ENCODE assay signal across 22 cellular contexts in the genomic region with DNA sequence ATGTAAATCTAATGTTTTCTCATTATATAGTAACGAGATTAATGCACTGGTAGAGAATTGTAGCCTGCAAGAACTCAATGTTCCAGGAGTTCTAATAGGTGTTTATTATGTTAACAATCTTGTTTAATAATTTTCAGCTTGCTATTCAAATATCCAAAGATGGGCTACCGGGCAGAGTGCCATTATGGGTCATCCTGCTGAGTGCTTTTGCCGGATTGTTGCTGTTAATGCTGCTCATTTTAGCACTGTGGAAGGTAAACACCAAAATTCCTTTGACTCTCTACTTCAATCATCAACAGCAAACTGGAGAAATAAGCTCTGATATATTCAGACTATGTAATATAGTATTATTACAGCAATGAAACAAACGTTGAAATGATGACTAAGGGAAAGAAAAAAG. TPM values are rescaled to one million over a fixed set of nuclear protein-coding genes. Genes with fewer than 3 reads are reported as not detected.
DNase-seq lines count a peak whose midpoint lies in the region; ATAC-seq and TF ChIP-seq lines count a peak whose summit lies in the region.
"Had no signal": no experiment of that assay in that cellular context is flagged by ENCODE, and none has a peak within 500 bp of the region (broad histone marks: within the 10 kb centered on the region; RNA-seq: fewer than 3 reads in every experiment).

No MANE protein-coding gene starts in this region.

- no peak overlapping the region for H3K27ac Mint-ChIP-seq in immature natural killer cell
- H3K27ac Mint-ChIP-seq: activated naive CD4-positive, alpha-beta T cell treated with anti-CD3 and anti-CD28 coated beads, Interleukin-2, amount 50 U/mL, for 24 hours; activated T-helper 1 cell treated with anti-CD3 and anti-CD28 coated beads, Interleukin-12 subunit alpha, Interleukin-12 subunit beta, Interleukin-2, Interleukin-4 antibody, amounts not matched to agents 30 ng/mL and 10 ng/mL and 1 ng/mL, durations not matched to agents 14 hours and 24 hours and 36 hours had no signal

- no peak overlapping the region for H2BK15ac ChIP-seq in mesenchymal stem cell (ENCODE audit: low read depth, poor library complexity, severe bottlenecking)

- no peaks in the 10 kb centered on the region for H3K27me3 ChIP-seq in ACC112 (ENCODE audit: insufficient read depth, low read length)
- H3K27me3 ChIP-seq in Loucy (ENCODE audit: insufficient read depth, low read length, poor library complexity, severe bottlenecking): no peaks in the 10 kb centered on the region
- no peaks in the 10 kb centered on the region for H3K27me3 ChIP-seq in mesenchymal stem cell (ENCODE audit: control insufficient read depth in 1 of 2, insufficient read depth in 1 of 2, low read length in 2 of 2)
- H3K27me3 ChIP-seq: heart left ventricle, right atrium auricular region, suprapubic skin, uterus had no signal

- H3K79me2 ChIP-seq in ACC112 (ENCODE audit: control insufficient read depth, insufficient read depth, low read length, unreplicated experiment) (no peaks in the 10 kb centered on the region), Loucy (ENCODE audit: insufficient read depth, low read length) (no peaks in the 10 kb centered on the region)

- H3K4me1 Mint-ChIP-seq in immature natural killer cell: peaks cover 7 to 25% of the 10 kb centered on the region in 2 donors

- H2BK5ac ChIP-seq in mesenchymal stem cell (ENCODE audit: low read depth, low read length, poor library complexity, severe bottlenecking): no peak overlapping the region

- no peak for ATAC-seq in GM19397 (IDR thresholded peaks at IDR 0.05; ENCODE audit: unreplicated experiment)
- ATAC-seq: heart left ventricle had no signal

- H3K14ac ChIP-seq in mesenchymal stem cell (ENCODE audit: low read length in 2 of 2): no peak overlapping the region

- H3K9me3 Mint-ChIP-seq in immature natural killer cell: no peaks in the 10 kb centered on the region
- H3K9me3 Mint-ChIP-seq: activated naive CD4-positive, alpha-beta T cell treated with anti-CD3 and anti-CD28 coated beads, Interleukin-2, amount 50 U/mL, for 24 hours; activated T-helper 1 cell treated with anti-CD3 and anti-CD28 coated beads, Interleukin-12 subunit alpha, Interleukin-12 subunit beta, Interleukin-2, Interleukin-4 antibody, amounts not matched to agents 30 ng/mL and 10 ng/mL and 1 ng/mL, durations not matched to agents 14 hours and 24 hours and 36 hours had no signal

- H3K27ac ChIP-seq in ACC112 (ENCODE audit: low read depth, low read length) (peak overlapping the region; percentile 88), mesenchymal stem cell (ENCODE audit: low read length, poor library complexity, severe bottlenecking) (no peak overlapping the region)
- H3K27ac ChIP-seq: C4-2B, right atrium auricular region, suprapubic skin had no signal

- no CpG with 5 or more reads among the region's 4 CpGs for WGBS in mesenchymal stem cell

- H2AK5ac ChIP-seq in mesenchymal stem cell (ENCODE audit: low read length, severe bottlenecking): no peak overlapping the region

- no peak overlapping the region for H4K8ac ChIP-seq in mesenchymal stem cell (ENCODE audit: low read length)

- H3K9me3 ChIP-seq in Loucy (ENCODE audit: insufficient read depth, low read depth, low read length): no peaks in the 10 kb centered on the region
- H3K9me3 ChIP-seq in mesenchymal stem cell (ENCODE audit: control insufficient read depth, low read length): no peaks in the 10 kb centered on the region
- H3K9me3 ChIP-seq: heart left ventricle, right atrium auricular region, suprapubic skin, uterus had no signal

- no peak overlapping the region for H2BK12ac ChIP-seq in mesenchymal stem cell (ENCODE audit: low read length in 2 of 2)

- H2AFZ ChIP-seq in ACC112 (ENCODE audit: low read length, unreplicated experiment) (peak overlapping the region; percentile 55), Loucy (ENCODE audit: low read length) (0 out of 2 replicates have a peak overlapping the region, but pooled peaks have one; percentile 6), mesenchymal stem cell (ENCODE audit: low read depth, low read length) (no peak overlapping the region)

- no peak overlapping the region for H4K91ac ChIP-seq in mesenchymal stem cell (ENCODE audit: low read length)

- H3K9me2 ChIP-seq in Loucy (replicated peaks; ENCODE audit: low read depth, low read length): no peaks in the 10 kb centered on the region

- H3K9ac ChIP-seq in Loucy (ENCODE audit: low read depth, low read length, poor library complexity, severe bottlenecking) (no peak overlapping the region), mesenchymal stem cell (ENCODE audit: low read length) (no peak overlapping the region)

- no peak overlapping the region for H3K4me3 Mint-ChIP-seq in immature natural killer cell
- H3K4me3 Mint-ChIP-seq: activated naive CD4-positive, alpha-beta T cell treated with anti-CD3 and anti-CD28 coated beads, Interleukin-2, amount 50 U/mL, for 24 hours; activated T-helper 1 cell treated with anti-CD3 and anti-CD28 coated beads, Interleukin-12 subunit alpha, Interleukin-12 subunit beta, Interleukin-2, Interleukin-4 antibody, amounts not matched to agents 30 ng/mL and 10 ng/mL and 1 ng/mL, durations not matched to agents 14 hours and 24 hours and 36 hours had no signal

- no peak for TF ChIP-seq CTCF in Loucy (conservative IDR thresholded peaks at IDR 0.05; ENCODE audit: low read length)
- TF ChIP-seq CTCF in choroid plexus epithelial cell (conservative IDR thresholded peaks at IDR 0.05; ENCODE audit: low read depth, low read length): no peak

- H3F3A ChIP-seq in Loucy (ENCODE audit: low read depth): no peaks in the 10 kb centered on the region

- H3K4ac ChIP-seq in mesenchymal stem cell (ENCODE audit: low read depth in 1 of 2, low read length in 2 of 2): no peak overlapping the region

- no peaks in the 10 kb centered on the region for H3K79me1 ChIP-seq in mesenchymal stem cell (replicated peaks; ENCODE audit: low read length, poor library complexity, severe bottlenecking)

- H3K4me3 ChIP-seq in ACC112 (ENCODE audit: low read depth, low read length) (peak overlapping the region; percentile 43; the same call in 1 of the 2 replicates), Loucy (ENCODE audit: low read length, poor library complexity, severe bottlenecking) (no peak overlapping the region), choroid plexus epithelial cell (ENCODE audit: low read depth, low read length) (no peak overlapping the region), mesenchymal stem cell (ENCODE audit: insufficient read depth in 1 of 2, low read depth in 1 of 2, low read length in 2 of 2) (no peak overlapping the region)
- H3K4me3 ChIP-seq: heart left ventricle, right atrium auricular region, suprapubic skin, uterus had no signal

- H3K4me1 ChIP-seq in ACC112 (ENCODE audit: control insufficient read depth, insufficient read depth, low read length, unreplicated experiment) (peaks cover 39% of the 10 kb centered on the region), Loucy (ENCODE audit: insufficient read depth, low read length, poor library complexity, severe bottlenecking) (peaks cover 22% of the 10 kb centered on the region), mesenchymal stem cell (ENCODE audit: control insufficient read depth, insufficient read depth, low read depth, low read length) (no peaks in the 10 kb centered on the region)
- H3K4me1 ChIP-seq: right atrium auricular region, uterus had no signal

- H3K4me2 ChIP-seq in Loucy (ENCODE audit: low read depth, low read length, poor library complexity, severe bottlenecking) (no peak overlapping the region), mesenchymal stem cell (ENCODE audit: low read length, poor library complexity, severe bottlenecking) (peak overlapping the region; percentile 34)

- DNase-seq in choroid plexus epithelial cell (ENCODE audit: low read depth) (peak; percentile 82), mesenchymal stem cell (no peak), immature natural killer cell (no peak), cortex of kidney (lab: John Stamatoyannopoulos, UW) (no peak)
- DNase-seq in activated T-cell treated with anti-CD3 and anti-CD28 coated beads, Interleukin-2, amount 50 U/mL, for 48 hours: no peak
- DNase-seq: activated CD4-positive, alpha-beta T cell treated with anti-CD3 and anti-CD28 coated beads for 1 hour; aorta; effector memory CD4-positive, alpha-beta T cell; heart left ventricle; NCI-H1694; NCI-H2227 treated with DMSO at 0.1 percent for 48 hours; occipital lobe; stimulated activated CD4-positive, alpha-beta T cell treated with anti-CD3 and anti-CD28 coated beads, Interleukin-15, amount 100 ng/mL, for 24 hours; uterus had no signal

- H3K23ac ChIP-seq in mesenchymal stem cell (ENCODE audit: low read length in 2 of 2): no peak overlapping the region

- no peaks in the 10 kb centered on the region for H3K36me3 ChIP-seq in ACC112 (ENCODE audit: insufficient read depth, low read length)
- H3K36me3 ChIP-seq in Loucy (ENCODE audit: insufficient read depth, low read length): no peaks in the 10 kb centered on the region
- H3K36me3 ChIP-seq in mesenchymal stem cell (ENCODE audit: control insufficient read depth in 1 of 2, insufficient read depth in 2 of 2, low read depth in 1 of 2, low read length in 2 of 2): no peaks in the 10 kb centered on the region
- H3K36me3 ChIP-seq: right atrium auricular region, suprapubic skin, uterus had no signal

- H4K20me1 ChIP-seq in Loucy (ENCODE audit: insufficient read depth, low read length, poor library complexity, severe bottlenecking): no peaks in the 10 kb centered on the region

- no peaks in the 10 kb centered on the region for H3K36me3 Mint-ChIP-seq in immature natural killer cell
- H3K36me3 Mint-ChIP-seq: activated naive CD4-positive, alpha-beta T cell treated with anti-CD3 and anti-CD28 coated beads, Interleukin-2, amount 50 U/mL, for 24 hours had no signal

- no peak overlapping the region for H2BK120ac ChIP-seq in mesenchymal stem cell (ENCODE audit: low read depth, low read length)

- no peak overlapping the region for H3K18ac ChIP-seq in mesenchymal stem cell (ENCODE audit: low read depth in 1 of 2, low read length in 2 of 2)

- H3K27me3 Mint-ChIP-seq in immature natural killer cell (ENCODE audit: low read depth in 3 of 3): peaks cover 0 to 2% (median 0%) of the 10 kb centered on the region in 3 donors
- H3K27me3 Mint-ChIP-seq: activated naive CD4-positive, alpha-beta T cell treated with anti-CD3 and anti-CD28 coated beads, Interleukin-2, amount 50 U/mL, for 24 hours had no signal

RNA-seq across cellular contexts. Expression of a gene that starts 41.9 kb away (rescaled TPM):
- 24.1 TPM for polyA plus RNA-seq in mesenchymal stem cell (2013, experiment 1 of 2)
- 23.8 TPM for polyA plus RNA-seq in mesenchymal stem cell (2013, experiment 2 of 2)
- not detected for polyA plus RNA-seq in immature natural killer cell
